ENCODE assay signal across 8 cellular contexts in genomic region chr7:73556208-73557107, GRCh38. TPM values are rescaled to one million over a fixed set of nuclear protein-coding genes. Genes with fewer than 3 reads are reported as not detected.
DNase-seq lines count a peak whose midpoint lies in the region; ATAC-seq, FAIRE-seq and TF ChIP-seq lines count a peak whose summit lies in the region.

No MANE protein-coding gene starts in this region.

- H3K36me3 Mint-ChIP-seq in natural killer cell: no peaks in the 10 kb centered on the region

- FAIRE-seq in GM12892 (lab: Jason Lieb, UNC): no peak

- TF ChIP-seq CTCF in BJ (IDR thresholded peaks at IDR 0.05; ENCODE audit: insufficient read depth, low read depth, low read length) (no peak), Loucy (conservative IDR thresholded peaks at IDR 0.05; ENCODE audit: low read length) (no peak), natural killer cell (IDR thresholded peaks at IDR 0.05) (no peak)

- peaks cover 35 to 44% of the 10 kb centered on the region in 2 donors for H3K4me1 Mint-ChIP-seq in natural killer cell

- intact Hi-C loops in natural killer cell (cut with micrococcal nuclease): loop anchor here (1.0 kb wide), 2 partner anchors 22 to 34 kb away; partner anchors contain the start of genes BAZ1B and TBL2

- ATAC-seq in natural killer cell (no peak), GM21529 (IDR thresholded peaks at IDR 0.05; ENCODE audit: unreplicated experiment) (no peak)

- DNase-seq in BJ (ENCODE audit: low read depth): no peak
- DNase-seq in natural killer cell: no peak
- no peak for DNase-seq in GM12892 (ENCODE audit: insufficient read length)
- no peak for DNase-seq in NCI-H2081 treated with DMSO at 0.1 percent for 48 hours (lab: John Stamatoyannopoulos, UW)
- no peak for DNase-seq in NCI-H2196 treated with DMSO at 0.1 percent for 48 hours (lab: John Stamatoyannopoulos, UW; ENCODE audit: unreplicated experiment)

- no peaks in the 10 kb centered on the region for H3K9me3 ChIP-seq in Loucy (ENCODE audit: insufficient read depth, low read depth, low read length)

- H3K27me3 ChIP-seq in BJ (ENCODE audit: control insufficient read depth, insufficient read depth, low read length) (no peaks in the 10 kb centered on the region), Loucy (ENCODE audit: insufficient read depth, low read length, poor library complexity, severe bottlenecking) (no peaks in the 10 kb centered on the region)

- POLR2A ChIA-PET in BJ (lab: Charles Lee): interaction anchor here (0.6 to 0.7 kb wide), 2 partner anchors 18 to 1101 kb away, joined by 3 to 13 read pairs; partner anchors contain the start of gene GTF2I

- H3K4me2 ChIP-seq in Loucy (ENCODE audit: low read depth, low read length, poor library complexity, severe bottlenecking): peak overlapping the region; percentile 87

- no peaks in the 10 kb centered on the region for H3K9me2 ChIP-seq in Loucy (replicated peaks; ENCODE audit: low read depth, low read length)

- H3K27ac Mint-ChIP-seq in natural killer cell: peak overlapping the region; percentile 94 to 96

- peaks cover 25% of the 10 kb centered on the region for H4K20me1 ChIP-seq in Loucy (ENCODE audit: insufficient read depth, low read length, poor library complexity, severe bottlenecking)

- H3K79me2 ChIP-seq in Loucy (ENCODE audit: insufficient read depth, low read length): peaks cover 54% of the 10 kb centered on the region

- peak overlapping the region; percentile 76 for H3K9ac ChIP-seq in Loucy (ENCODE audit: low read depth, low read length, poor library complexity, severe bottlenecking)

- H3K9me3 Mint-ChIP-seq in natural killer cell: no peaks in the 10 kb centered on the region

- H3K4me3 ChIP-seq in BJ (ENCODE audit: low read depth, low read length) (peak overlapping the region; percentile 97), Loucy (ENCODE audit: low read length, poor library complexity, severe bottlenecking) (peak overlapping the region; percentile 97)

- H3K27ac ChIP-seq in cingulate gyrus (ENCODE audit: low read depth, low read length): peak overlapping the region; percentile 81

- H3K36me3 ChIP-seq in BJ (ENCODE audit: control insufficient read depth, insufficient read depth, low read length) (peaks cover 5% of the 10 kb centered on the region), Loucy (ENCODE audit: insufficient read depth, low read length) (peaks cover 9% of the 10 kb centered on the region; the same call in 1 of the 2 replicates)

- no peak for TF ChIP-seq POLR2A in GM12892 (IDR thresholded peaks at IDR 0.05; ENCODE audit: low read depth, low read length)

- H2AFZ ChIP-seq in Loucy (ENCODE audit: low read length): peak overlapping the region; percentile 74

- CTCF ChIA-PET in BJ (lab: Yijun Ruan, JAX): interaction anchor here (0.7 to 1.0 kb wide), 3 partner anchors 21 to 169 kb away, joined by 3 read pairs; no protein-coding TSS in a partner anchor

- H3K4me1 ChIP-seq in Loucy (ENCODE audit: insufficient read depth, low read length, poor library complexity, severe bottlenecking): peaks cover 26% of the 10 kb centered on the region

- peak overlapping the region; percentile 93 for H3K4me3 Mint-ChIP-seq in natural killer cell

- no peaks in the 10 kb centered on the region for H3K27me3 Mint-ChIP-seq in natural killer cell (ENCODE audit: low read depth in 2 of 2)

- 0 out of 2 replicates have a peak, but pooled peaks cover 3% of the 10 kb centered on the region for H3F3A ChIP-seq in Loucy (ENCODE audit: low read depth)

RNA-seq across cellular contexts. Expression of gene BCL7B, which starts 1.0 kb away (rescaled TPM):
- 65.2 and 89.6 TPM in 2 replicates for polyA plus RNA-seq in BJ (2011; rRNA removed)
- polyA minus RNA-seq in BJ (2011; rRNA and poly(A)+ RNA removed): 29.9 and 52.5 TPM in 2 replicates
- total RNA-seq in natural killer cell: 100 to 1,000 TPM; 109 to 131 (median 120) TPM
- 29.8 TPM for polyA plus RNA-seq in GM12892 (2012; ENCODE audit: missing spikeins)

RNA-seq across cellular contexts. Expression of gene TBL2, which starts 21.9 kb away (rescaled TPM):
- 40.6 and 63.7 TPM in 2 replicates for polyA plus RNA-seq in BJ (2011; rRNA removed)
- 75.3 and 123 TPM in 2 replicates for polyA minus RNA-seq in BJ (2011; rRNA and poly(A)+ RNA removed)
- 10 to 100 TPM; 15.1 to 18.5 (median 17.6) TPM for total RNA-seq in natural killer cell
- 12.6 TPM for polyA plus RNA-seq in GM12892 (2012; ENCODE audit: missing spikeins)

RNA-seq across cellular contexts. Expression of gene BAZ1B, which starts 34.4 kb away (rescaled TPM):
- polyA plus RNA-seq in BJ (2011; rRNA removed): 12.4 and 18.8 TPM in 2 replicates
- polyA minus RNA-seq in BJ (2011; rRNA and poly(A)+ RNA removed): 21.3 and 25.0 TPM in 2 replicates
- total RNA-seq in natural killer cell: 10 to 100 TPM; 50.1 to 61.9 (median 59.9) TPM
- polyA plus RNA-seq in GM12892 (2012; ENCODE audit: missing spikeins): 35.6 TPM
